23 cellular contexts compared by ENCODE assay signal in the genomic region with DNA sequence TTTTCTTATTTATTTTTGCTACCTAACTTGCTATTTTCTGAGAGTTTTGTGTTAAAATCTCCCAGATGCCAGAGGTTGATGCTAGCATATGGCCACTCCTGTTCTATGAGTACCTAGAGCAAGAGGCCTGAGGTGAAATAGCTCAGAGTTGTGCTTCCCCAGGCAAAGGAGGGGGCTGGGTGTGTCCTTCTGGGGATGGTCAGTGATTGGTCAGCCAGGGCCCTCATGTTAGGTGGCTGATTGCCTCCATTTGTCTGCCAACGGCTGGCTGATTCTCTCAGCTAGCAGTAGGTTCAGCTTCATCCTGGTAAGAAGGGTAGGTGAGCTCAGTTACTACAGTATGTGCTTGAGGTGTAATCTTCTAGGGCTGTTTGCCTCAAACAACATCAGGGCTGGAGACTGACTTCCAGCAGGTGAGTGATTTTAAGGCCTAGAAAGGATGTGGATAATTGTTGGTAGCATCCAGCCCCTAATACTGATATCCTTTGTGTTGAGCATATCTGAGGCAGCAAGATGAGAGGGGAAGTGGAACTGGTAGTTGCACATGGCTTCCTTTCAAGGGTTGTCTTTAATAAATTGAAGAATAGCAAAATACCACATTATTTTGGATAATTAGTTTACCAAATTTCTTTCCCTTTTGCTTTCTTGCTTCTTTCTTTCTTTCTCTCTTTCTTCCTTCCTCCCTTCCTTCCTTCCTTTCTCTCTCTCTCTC.
"Had no signal": no experiment of that assay in that cellular context is flagged by ENCODE, and none has a peak within 500 bp of the region (broad histone marks: within the 10 kb centered on the region; RNA-seq: fewer than 3 reads in every experiment).

No MANE protein-coding gene starts in this region.

- H3K27ac Mint-ChIP-seq: activated naive CD4-positive, alpha-beta T cell treated with anti-CD3 and anti-CD28 coated beads for 36 hours; activated naive CD8-positive, alpha-beta T cell treated with anti-CD3 and anti-CD28 coated beads, Interleukin-2, amount 50 U/mL, for 24 hours; activated T-cell treated with anti-CD3 and anti-CD28 coated beads, Interleukin-2, amount 50 U/mL, for 72 hours; immature natural killer cell; mesothelial cell of epicardium; neural progenitor cell; stimulated activated memory B cell treated with anti-CD40 and anti-IgM and Interleukin-4, amounts not matched to agents 10 μg/mL and 1 μg/mL and 100 μg/mL, for 72 hours had no signal

- ATAC-seq: activated naive CD8-positive, alpha-beta T cell treated with anti-CD3 and anti-CD28 coated beads, Interleukin-2, amount 50 U/mL, for 24 hours; activated T-cell treated with anti-CD3 and anti-CD28 coated beads, Interleukin-2, amount 50 U/mL, for 72 hours; body of pancreas; left lung; naive thymus-derived CD8-positive, alpha-beta T cell; stimulated activated memory B cell treated with anti-CD40 and anti-IgM and Interleukin-4, amounts not matched to agents 10 μg/mL and 1 μg/mL and 100 μg/mL, for 72 hours had no signal

- H3K4me1 ChIP-seq: left lung, neural progenitor cell, sigmoid colon, uterus had no signal

- H3K27me3 ChIP-seq: body of pancreas, cardiac muscle cell, left lung, neural progenitor cell, sigmoid colon, uterus had no signal

- H3K9ac ChIP-seq: neural progenitor cell had no signal

- DNase-seq: activated CD4-positive, alpha-beta T cell treated with anti-CD3 and anti-CD28 coated beads for 1 hour; activated effector memory CD4-positive, alpha-beta T cell treated with Interleukin-2 at 50 U/mL for 16 hours; activated naive CD4-positive, alpha-beta T cell treated with anti-CD3 and anti-CD28 coated beads for 36 hours; activated naive CD8-positive, alpha-beta T cell treated with anti-CD3 and anti-CD28 coated beads, Interleukin-2, amount 50 U/mL, for 24 hours; activated T-cell treated with anti-CD3 and anti-CD28 coated beads, Interleukin-2, amount 50 U/mL, for 72 hours; anterior cingulate cortex; body of pancreas; foreskin fibroblast; immature natural killer cell; left lung; naive thymus-derived CD8-positive, alpha-beta T cell; retina; sigmoid colon; stimulated activated CD4-positive, alpha-beta T cell treated with anti-CD3 and anti-CD28 coated beads, Interleukin-15, amount 100 ng/mL, for 24 hours; trophoblast cell; uterus; WERI-Rb-1 had no signal

- H2AFZ ChIP-seq: neural progenitor cell had no signal

- H3K9me3 ChIP-seq: body of pancreas, left lung, sigmoid colon, uterus had no signal

- H3K27ac ChIP-seq: body of pancreas, cardiac muscle cell, left lung, neural progenitor cell, sigmoid colon, uterus, WERI-Rb-1 had no signal

- H3K4me3 Mint-ChIP-seq: activated naive CD4-positive, alpha-beta T cell treated with anti-CD3 and anti-CD28 coated beads for 36 hours; activated naive CD8-positive, alpha-beta T cell treated with anti-CD3 and anti-CD28 coated beads, Interleukin-2, amount 50 U/mL, for 24 hours; activated T-cell treated with anti-CD3 and anti-CD28 coated beads, Interleukin-2, amount 50 U/mL, for 72 hours; immature natural killer cell; mesothelial cell of epicardium; naive thymus-derived CD8-positive, alpha-beta T cell; neural progenitor cell; stimulated activated memory B cell treated with anti-CD40 and anti-IgM and Interleukin-4, amounts not matched to agents 10 μg/mL and 1 μg/mL and 100 μg/mL, for 72 hours had no signal

- H3K4me3 ChIP-seq: body of pancreas, cardiac muscle cell, left lung, lung, neural progenitor cell, sigmoid colon, smooth muscle cell, uterus had no signal

- H3K27me3 Mint-ChIP-seq: activated naive CD8-positive, alpha-beta T cell treated with anti-CD3 and anti-CD28 coated beads, Interleukin-2, amount 50 U/mL, for 24 hours; naive thymus-derived CD8-positive, alpha-beta T cell; stimulated activated memory B cell treated with anti-CD40 and anti-IgM and Interleukin-4, amounts not matched to agents 10 μg/mL and 1 μg/mL and 100 μg/mL, for 72 hours had no signal

- H3K4me1 Mint-ChIP-seq: immature natural killer cell, mesothelial cell of epicardium, neural progenitor cell had no signal

- H3K36me3 ChIP-seq: left lung, uterus had no signal

- H3K9me3 Mint-ChIP-seq: activated naive CD4-positive, alpha-beta T cell treated with anti-CD3 and anti-CD28 coated beads for 36 hours; activated naive CD8-positive, alpha-beta T cell treated with anti-CD3 and anti-CD28 coated beads, Interleukin-2, amount 50 U/mL, for 24 hours; activated T-cell treated with anti-CD3 and anti-CD28 coated beads, Interleukin-2, amount 50 U/mL, for 72 hours; immature natural killer cell; naive thymus-derived CD8-positive, alpha-beta T cell; stimulated activated memory B cell treated with anti-CD40 and anti-IgM and Interleukin-4, amounts not matched to agents 10 μg/mL and 1 μg/mL and 100 μg/mL, for 72 hours had no signal

- H3K4me2 ChIP-seq: neural progenitor cell, smooth muscle cell had no signal
